In genomic region chr5:150589791-150590601, GRCh38 we compare ENCODE assay signal across 1 cellular context.
TF ChIP-seq lines count a peak whose summit lies in the region.

No MANE protein-coding gene starts in this region.

TF ChIP-seq in HepG2, 621 proteins besides CTCF, POLR2A, EP300 and RAD21 (continued from another document and continues in another):
- TF ChIP-seq REXO4 (CRISPR knock-in tag; IDR thresholded peaks at IDR 0.05; ENCODE audit: borderline replicate concordance), result no peak
- TF ChIP-seq TFAP4 (IDR thresholded peaks at IDR 0.05; ENCODE audit: borderline replicate concordance, low read depth), result peak; percentile 47; the same call in 1 of the 2 replicates
- no peak for TF ChIP-seq TP53 (CRISPR knock-in tag; conservative IDR thresholded peaks at IDR 0.05)
- TF ChIP-seq SNAPC2 (CRISPR knock-in tag; IDR thresholded peaks at IDR 0.05), result no peak
- no peak for TF ChIP-seq CC2D1A (CRISPR knock-in tag; IDR thresholded peaks at IDR 0.05)
- TF ChIP-seq SMYD3 (CRISPR knock-in tag; IDR thresholded peaks at IDR 0.05), result no peak
- no peak for TF ChIP-seq SP5 (CRISPR knock-in tag; IDR thresholded peaks at IDR 0.05; ENCODE audit: borderline replicate concordance, low read depth)
- no peak for TF ChIP-seq ASH2L (IDR thresholded peaks at IDR 0.05; ENCODE audit: insufficient read length, low read depth, low read length)
- TF ChIP-seq BRD4 (CRISPR knock-in tag; IDR thresholded peaks at IDR 0.05), result no peak
- TF ChIP-seq HDAC2 (CRISPR knock-in tag; IDR thresholded peaks at IDR 0.05), result no peak
- TF ChIP-seq GRHL1 (CRISPR knock-in tag; conservative IDR thresholded peaks at IDR 0.05), result no peak
- TF ChIP-seq ZNF761 (CRISPR knock-in tag; conservative IDR thresholded peaks at IDR 0.05), result no peak
- peak; percentile 98 for TF ChIP-seq ZNF768 (CRISPR knock-in tag; IDR thresholded peaks at IDR 0.05)
- peak; percentile 27; the same call in 1 of the 2 replicates for TF ChIP-seq MAX (IDR thresholded peaks at IDR 0.05)
- TF ChIP-seq HMGA1 (CRISPR knock-in tag; conservative IDR thresholded peaks at IDR 0.05), result no peak
- TF ChIP-seq ZBTB26 (CRISPR knock-in tag; IDR thresholded peaks at IDR 0.05; ENCODE audit: borderline replicate concordance), result no peak
- no peak for TF ChIP-seq NPAS2 (CRISPR knock-in tag; IDR thresholded peaks at IDR 0.05; ENCODE audit: borderline replicate concordance)
- peak; percentile 33; the same call in 1 of the 2 replicates for TF ChIP-seq GATAD1 (CRISPR knock-in tag; IDR thresholded peaks at IDR 0.05)
- TF ChIP-seq ZNF724P (CRISPR knock-in tag; IDR thresholded peaks at IDR 0.05; ENCODE audit: borderline replicate concordance), result no peak
- no peak for TF ChIP-seq GABPA (IDR thresholded peaks at IDR 0.05; ENCODE audit: low read depth, low read length)
- TF ChIP-seq GABPA (CRISPR knock-in tag; IDR thresholded peaks at IDR 0.05; ENCODE audit: low read depth), result no peak
- peak; percentile 28; the same call in 1 of the 2 replicates for TF ChIP-seq ZNF687 (CRISPR knock-in tag; IDR thresholded peaks at IDR 0.05)
- no peak for TF ChIP-seq ZEB1 (IDR thresholded peaks at IDR 0.05; ENCODE audit: insufficient replicate concordance, low read depth)
- TF ChIP-seq STAG1 (CRISPR knock-in tag; IDR thresholded peaks at IDR 0.05), result peak; percentile 84
- TF ChIP-seq PHF8 (CRISPR knock-in tag; IDR thresholded peaks at IDR 0.05), result no peak
- no peak for TF ChIP-seq IRF9 (CRISPR knock-in tag; IDR thresholded peaks at IDR 0.05; ENCODE audit: borderline replicate concordance)
- no peak for TF ChIP-seq TCF7L2 (IDR thresholded peaks at IDR 0.05; ENCODE audit: low read depth, low read length)
- no peak for TF ChIP-seq ARNT2 (CRISPR knock-in tag; IDR thresholded peaks at IDR 0.05; ENCODE audit: low read depth)
- no peak for TF ChIP-seq ZNF770 (CRISPR knock-in tag; IDR thresholded peaks at IDR 0.05)
- TF ChIP-seq CCDC6 (CRISPR knock-in tag; IDR thresholded peaks at IDR 0.05), result peak; percentile 59; the same call in 1 of the 2 replicates
- no peak for TF ChIP-seq ZNF547 (CRISPR knock-in tag; IDR thresholded peaks at IDR 0.05)
- no peak for TF ChIP-seq ZBTB49 (CRISPR knock-in tag; IDR thresholded peaks at IDR 0.05; ENCODE audit: borderline replicate concordance)
- no peak for TF ChIP-seq SAP130 (CRISPR knock-in tag; IDR thresholded peaks at IDR 0.05; ENCODE audit: low read depth)
- no peak for TF ChIP-seq CREBL2 (CRISPR knock-in tag; IDR thresholded peaks at IDR 0.05; ENCODE audit: borderline replicate concordance)
- TF ChIP-seq ZFP91 (CRISPR knock-in tag; IDR thresholded peaks at IDR 0.05; ENCODE audit: borderline replicate concordance), result peak; percentile 21; the same call in 1 of the 2 replicates
- no peak for TF ChIP-seq ZNF576 (CRISPR knock-in tag; IDR thresholded peaks at IDR 0.05)
- TF ChIP-seq THRA (CRISPR knock-in tag; IDR thresholded peaks at IDR 0.05; ENCODE audit: borderline replicate concordance), result 0 out of 2 replicates have a peak, but pooled peaks have one; percentile 19
- TF ChIP-seq HNF4G (IDR thresholded peaks at IDR 0.05; ENCODE audit: borderline replicate concordance, low read depth, low read length), result peak; percentile 73; the same call in 1 of the 2 replicates
- no peak for TF ChIP-seq HNF4G (CRISPR knock-in tag; IDR thresholded peaks at IDR 0.05; ENCODE audit: borderline replicate concordance, low read depth)
- TF ChIP-seq RAD51 (IDR thresholded peaks at IDR 0.05; ENCODE audit: borderline replicate concordance), result no peak
